Comparison of ENCODE assay signal across 35 cellular contexts in genomic region chr10:32865170-32865569, GRCh38.
"Had no signal": no experiment of that assay in that cellular context is flagged by ENCODE, and none has a peak within 500 bp of the region (broad histone marks: within the 10 kb centered on the region; RNA-seq: fewer than 3 reads in every experiment).

No MANE protein-coding gene starts in this region.

- H3K27ac Mint-ChIP-seq: activated CD4-positive, alpha-beta memory T cell treated with anti-CD3 and anti-CD28 coated beads, Interleukin-2, amount 10 ng/mL, durations not matched to agents 7 days and 5 days; activated CD4-positive, alpha-beta T cell treated with anti-CD3 and anti-CD28 coated beads for 36 hours; activated CD4-positive, alpha-beta T cell treated with anti-CD3 and anti-CD28 coated beads, Interleukin-2, amount 10 ng/mL, durations not matched to agents 7 days and 5 days; activated CD8-positive, alpha-beta memory T cell treated with anti-CD3 and anti-CD28 coated beads, Interleukin-2, amount 10 ng/mL, durations not matched to agents 7 days and 5 days; activated CD8-positive, alpha-beta T cell treated with anti-CD3 and anti-CD28 coated beads, Interleukin-2, amount 10 ng/mL, durations not matched to agents 7 days and 5 days; activated naive CD4-positive, alpha-beta T cell treated with anti-CD3 and anti-CD28 coated beads, Interleukin-2, amount 10 ng/mL, durations not matched to agents 7 days and 5 days; activated naive CD4-positive, alpha-beta T cell treated with anti-CD3 and anti-CD28 coated beads, Interleukin-2, amount 50 U/mL, for 24 hours; activated naive CD8-positive, alpha-beta T cell; activated naive CD8-positive, alpha-beta T cell treated with anti-CD3 and anti-CD28 coated beads, Interleukin-2, amount 10 ng/mL, durations not matched to agents 7 days and 5 days; activated naive CD8-positive, alpha-beta T cell treated with anti-CD3 and anti-CD28 coated beads, Interleukin-2, amount 50 U/mL, for 24 hours; activated T-cell treated with anti-CD3 and anti-CD28 coated beads, Interleukin-2, amount 50 U/mL, for 24 hours; activated T-helper 2 cell treated with anti-CD3 and anti-CD28 coated beads, Interferon-gamma antibody, Interleukin-2, Interleukin-4, amounts not matched to agents 10 μg/mL and 5 μg/mL and 100 μg/mL, durations not matched to agents 14 hours and 24 hours and 36 hours; brain; T-helper 1 cell treated with Interleukin-12 subunit alpha and Interleukin-12 subunit beta and Interleukin-4 antibody, amounts not matched to agents 30 μg/mL and 1 μg/mL, for 36 hours; T-helper 2 cell treated with Interferon-gamma antibody and Interleukin-4, amounts not matched to agents 5 μg/mL and 100 μg/mL, for 36 hours; WTC11 had no signal

- H3K4me3 ChIP-seq: ascending aorta had no signal

- H3K9me3 ChIP-seq: ascending aorta had no signal

- H3K27me3 Mint-ChIP-seq: activated CD4-positive, alpha-beta T cell treated with anti-CD3 and anti-CD28 coated beads for 36 hours; activated naive CD4-positive, alpha-beta T cell treated with anti-CD3 and anti-CD28 coated beads, Interleukin-2, amount 10 ng/mL, durations not matched to agents 7 days and 5 days; activated naive CD4-positive, alpha-beta T cell treated with anti-CD3 and anti-CD28 coated beads, Interleukin-2, amount 50 U/mL, for 24 hours; activated naive CD8-positive, alpha-beta T cell; activated naive CD8-positive, alpha-beta T cell treated with anti-CD3 and anti-CD28 coated beads, Interleukin-2, amount 50 U/mL, for 24 hours; activated T-cell treated with anti-CD3 and anti-CD28 coated beads, Interleukin-2, amount 50 U/mL, for 24 hours; brain had no signal

- H3K36me3 Mint-ChIP-seq: activated CD8-positive, alpha-beta memory T cell treated with anti-CD3 and anti-CD28 coated beads, Interleukin-2, amount 10 ng/mL, durations not matched to agents 7 days and 5 days; activated naive CD4-positive, alpha-beta T cell treated with anti-CD3 and anti-CD28 coated beads, Interleukin-2, amount 10 ng/mL, durations not matched to agents 7 days and 5 days; activated naive CD4-positive, alpha-beta T cell treated with anti-CD3 and anti-CD28 coated beads, Interleukin-2, amount 50 U/mL, for 24 hours; brain; WTC11 had no signal

- H3K4me1 Mint-ChIP-seq: activated CD4-positive, alpha-beta memory T cell treated with anti-CD3 and anti-CD28 coated beads, Interleukin-2, amount 10 ng/mL, durations not matched to agents 7 days and 5 days; activated CD4-positive, alpha-beta T cell treated with anti-CD3 and anti-CD28 coated beads for 36 hours; activated CD4-positive, alpha-beta T cell treated with anti-CD3 and anti-CD28 coated beads, Interleukin-2, amount 10 ng/mL, durations not matched to agents 7 days and 5 days; activated CD8-positive, alpha-beta memory T cell treated with anti-CD3 and anti-CD28 coated beads, Interleukin-2, amount 10 ng/mL, durations not matched to agents 7 days and 5 days; activated naive CD4-positive, alpha-beta T cell treated with anti-CD3 and anti-CD28 coated beads, Interleukin-2, amount 10 ng/mL, durations not matched to agents 7 days and 5 days; activated naive CD4-positive, alpha-beta T cell treated with anti-CD3 and anti-CD28 coated beads, Interleukin-2, amount 50 U/mL, for 24 hours; activated naive CD8-positive, alpha-beta T cell treated with anti-CD3 and anti-CD28 coated beads, Interleukin-2, amount 10 ng/mL, durations not matched to agents 7 days and 5 days; activated naive CD8-positive, alpha-beta T cell treated with anti-CD3 and anti-CD28 coated beads, Interleukin-2, amount 50 U/mL, for 24 hours; brain; WTC11 had no signal

- H3K27me3 ChIP-seq: ascending aorta had no signal

- H3K4me3 Mint-ChIP-seq: activated CD4-positive, alpha-beta memory T cell treated with anti-CD3 and anti-CD28 coated beads, Interleukin-2, amount 10 ng/mL, durations not matched to agents 7 days and 5 days; activated CD4-positive, alpha-beta T cell treated with anti-CD3 and anti-CD28 coated beads for 36 hours; activated CD4-positive, alpha-beta T cell treated with anti-CD3 and anti-CD28 coated beads, Interleukin-2, amount 10 ng/mL, durations not matched to agents 7 days and 5 days; activated CD8-positive, alpha-beta memory T cell treated with anti-CD3 and anti-CD28 coated beads, Interleukin-2, amount 10 ng/mL, durations not matched to agents 7 days and 5 days; activated CD8-positive, alpha-beta T cell treated with anti-CD3 and anti-CD28 coated beads, Interleukin-2, amount 10 ng/mL, durations not matched to agents 7 days and 5 days; activated naive CD4-positive, alpha-beta T cell treated with anti-CD3 and anti-CD28 coated beads, Interleukin-2, amount 10 ng/mL, durations not matched to agents 7 days and 5 days; activated naive CD4-positive, alpha-beta T cell treated with anti-CD3 and anti-CD28 coated beads, Interleukin-2, amount 50 U/mL, for 24 hours; activated naive CD8-positive, alpha-beta T cell; activated naive CD8-positive, alpha-beta T cell treated with anti-CD3 and anti-CD28 coated beads, Interleukin-2, amount 10 ng/mL, durations not matched to agents 7 days and 5 days; activated naive CD8-positive, alpha-beta T cell treated with anti-CD3 and anti-CD28 coated beads, Interleukin-2, amount 50 U/mL, for 24 hours; activated T-cell treated with anti-CD3 and anti-CD28 coated beads, Interleukin-2, amount 50 U/mL, for 24 hours; brain; T-helper 1 cell treated with Interleukin-12 subunit alpha and Interleukin-12 subunit beta and Interleukin-4 antibody, amounts not matched to agents 30 μg/mL and 1 μg/mL, for 36 hours; T-helper 2 cell treated with Interferon-gamma antibody and Interleukin-4, amounts not matched to agents 5 μg/mL and 100 μg/mL, for 36 hours; WTC11 had no signal

- H3K4me1 ChIP-seq: ascending aorta had no signal

- H3K27ac ChIP-seq: ascending aorta, WERI-Rb-1 had no signal

- ATAC-seq: activated CD4-positive, alpha-beta T cell treated with anti-CD3 and anti-CD28 coated beads for 36 hours; activated CD4-positive, CD25-positive, alpha-beta regulatory T cell treated with anti-CD3 and anti-CD28 coated beads, Interleukin-2, amount 50 U/mL, for 24 hours; activated CD8-positive, alpha-beta memory T cell treated with anti-CD3 and anti-CD28 coated beads, Interleukin-2, amount 10 ng/mL, durations not matched to agents 7 days and 5 days; activated CD8-positive, alpha-beta T cell treated with anti-CD3 and anti-CD28 coated beads, Interleukin-2, amount 10 ng/mL, durations not matched to agents 7 days and 5 days; activated naive CD8-positive, alpha-beta T cell treated with anti-CD3 and anti-CD28 coated beads, Interleukin-2, amount 50 U/mL, for 24 hours; WTC11 had no signal

- FAIRE-seq: colon had no signal

- H3K9me3 Mint-ChIP-seq: activated CD4-positive, alpha-beta T cell treated with anti-CD3 and anti-CD28 coated beads, Interleukin-2, amount 10 ng/mL, durations not matched to agents 7 days and 5 days; activated naive CD4-positive, alpha-beta T cell treated with anti-CD3 and anti-CD28 coated beads, Interleukin-2, amount 10 ng/mL, durations not matched to agents 7 days and 5 days; activated naive CD4-positive, alpha-beta T cell treated with anti-CD3 and anti-CD28 coated beads, Interleukin-2, amount 50 U/mL, for 24 hours; activated T-cell treated with anti-CD3 and anti-CD28 coated beads, Interleukin-2, amount 50 U/mL, for 24 hours; activated T-helper 2 cell treated with anti-CD3 and anti-CD28 coated beads, Interferon-gamma antibody, Interleukin-2, Interleukin-4, amounts not matched to agents 10 μg/mL and 5 μg/mL and 100 μg/mL, durations not matched to agents 14 hours and 24 hours and 36 hours; T-helper 1 cell treated with Interleukin-12 subunit alpha and Interleukin-12 subunit beta and Interleukin-4 antibody, amounts not matched to agents 30 μg/mL and 1 μg/mL, for 36 hours; T-helper 2 cell treated with Interferon-gamma antibody and Interleukin-4, amounts not matched to agents 5 μg/mL and 100 μg/mL, for 36 hours; WTC11 had no signal

- DNase-seq: activated CD4-positive, alpha-beta memory T cell treated with anti-CD3 and anti-CD28 coated beads, Interleukin-2, amount 10 ng/mL, durations not matched to agents 7 days and 5 days; activated CD4-positive, alpha-beta T cell treated with anti-CD3 and anti-CD28 coated beads for 1 hour; activated CD4-positive, alpha-beta T cell treated with anti-CD3 and anti-CD28 coated beads for 36 hours; activated CD4-positive, alpha-beta T cell treated with anti-CD3 and anti-CD28 coated beads for 48 hours; activated CD4-positive, alpha-beta T cell treated with anti-CD3 and anti-CD28 coated beads, Interleukin-2, amount 10 ng/mL, durations not matched to agents 7 days and 5 days; activated CD4-positive, alpha-beta T cell treated with anti-CD3 and anti-CD28 coated beads, Interleukin-2, amount 50 U/mL, for 48 hours; activated CD4-positive, CD25-positive, alpha-beta regulatory T cell; activated CD8-positive, alpha-beta memory T cell treated with anti-CD3 and anti-CD28 coated beads for 24 hours; activated CD8-positive, alpha-beta memory T cell treated with anti-CD3 and anti-CD28 coated beads, Interleukin-2, amount 10 ng/mL, durations not matched to agents 7 days and 5 days; activated CD8-positive, alpha-beta memory T cell treated with anti-CD3 and anti-CD28 coated beads, Interleukin-2, amount 50 U/mL, for 48 hours; activated CD8-positive, alpha-beta T cell treated with anti-CD3 and anti-CD28 coated beads, Interleukin-2, amount 10 ng/mL, durations not matched to agents 7 days and 5 days; activated effector memory CD4-positive, alpha-beta T cell treated with Interleukin-2 at 50 U/mL for 16 hours; activated gamma-delta T cell; activated naive CD4-positive, alpha-beta T cell treated with anti-CD3 and anti-CD28 coated beads, Interleukin-2, amount 10 ng/mL, durations not matched to agents 7 days and 5 days; activated naive CD4-positive, alpha-beta T cell treated with Interleukin-2 at 50 U/mL for 16 hours; activated naive CD8-positive, alpha-beta T cell treated with anti-CD3 and anti-CD28 coated beads, Interleukin-2, amount 10 ng/mL, durations not matched to agents 7 days and 5 days; activated naive CD8-positive, alpha-beta T cell treated with anti-CD3 and anti-CD28 coated beads, Interleukin-2, amount 50 U/mL, for 24 hours; activated T-cell treated with anti-CD3 and anti-CD28 coated beads, Interleukin-2, amount 50 U/mL, for 24 hours; activated T-cell treated with anti-CD3 and anti-CD28 coated beads, Interleukin-2, amount 50 U/mL, for 48 hours; amygdala; anterior cingulate cortex; central memory CD4-positive, alpha-beta T cell; T-helper 2 cell; T-helper 9 cell; WERI-Rb-1 had no signal

- H3K36me3 ChIP-seq: ascending aorta, WERI-Rb-1 had no signal
